Comparison of ENCODE assay signal across 24 cellular contexts in genomic region chr2:73034661-73035374, GRCh38. TPM values are rescaled to one million over a fixed set of nuclear protein-coding genes. Genes with fewer than 3 reads are reported as not detected.
DNase-seq lines count a peak whose midpoint lies in the region; ATAC-seq and TF ChIP-seq lines count a peak whose summit lies in the region.
"Had no signal": no experiment of that assay in that cellular context is flagged by ENCODE, and none has a peak within 500 bp of the region (broad histone marks: within the 10 kb centered on the region; RNA-seq: fewer than 3 reads in every experiment).

No MANE protein-coding gene starts in this region.

- H3K4me3 ChIP-seq in dorsolateral prefrontal cortex (no peak overlapping the region), neuronal stem cell (ENCODE audit: low read length in 2 of 2) (no peak overlapping the region)
- H3K4me3 ChIP-seq: body of pancreas, esophagus squamous epithelium, GM23338 had no signal

- no peak overlapping the region for H2BK120ac ChIP-seq in neuronal stem cell (ENCODE audit: low read depth, low read length)

- no peak overlapping the region for H3K4me3 Mint-ChIP-seq in activated T-cell treated with anti-CD3 and anti-CD28 coated beads, Interleukin-2, amount 50 U/mL, for 72 hours
- H3K4me3 Mint-ChIP-seq in stimulated activated naive B cell treated with anti-CD40 and anti-IgM and Interleukin-4, amounts not matched to agents 10 μg/mL and 1 μg/mL and 100 μg/mL, for 72 hours = no peak overlapping the region
- H3K4me3 Mint-ChIP-seq: activated naive CD8-positive, alpha-beta T cell treated with anti-CD3 and anti-CD28 coated beads, Interleukin-2, amount 10 ng/mL, durations not matched to agents 7 days and 5 days; CD4-positive, alpha-beta T cell; GM23338; T-helper 1 cell treated with Interleukin-12 subunit alpha and Interleukin-12 subunit beta and Interleukin-4 antibody, amounts not matched to agents 30 μg/mL and 1 μg/mL, for 36 hours; type B pancreatic cell had no signal

- H3K27ac ChIP-seq in dorsolateral prefrontal cortex (peak overlapping the region in 32 of 59 donors; percentile 0 to 71 (median 44)), neuronal stem cell (replicated peaks; ENCODE audit: low read length) (no peak overlapping the region)
- H3K27ac ChIP-seq: body of pancreas, esophagus squamous epithelium, WERI-Rb-1 had no signal

- no peak overlapping the region for H4K91ac ChIP-seq in neuronal stem cell (ENCODE audit: low read depth, low read length, poor library complexity)

- no peak overlapping the region for H2BK5ac ChIP-seq in neuronal stem cell (ENCODE audit: low read length)

- H3K9ac ChIP-seq in neuronal stem cell (ENCODE audit: low read depth, low read length, poor library complexity) = peak overlapping the region; percentile 68

- H3K4me2 ChIP-seq in neuronal stem cell (ENCODE audit: insufficient read depth, low read length, poor library complexity, severe bottlenecking) = no peak overlapping the region
- H3K4me2 ChIP-seq: GM23338 had no signal

- H3K36me3 ChIP-seq in neuronal stem cell (replicated peaks in 1 of 2; ENCODE audit: control insufficient read depth in 2 of 2, insufficient read depth in 2 of 2, low read length in 2 of 2) = peaks cover 0 to 4% of the 10 kb centered on the region in 2 donors
- H3K36me3 ChIP-seq: WERI-Rb-1 had no signal

- H2AK5ac ChIP-seq in neuronal stem cell (ENCODE audit: low read depth, low read length) = no peak overlapping the region

- DNase-seq in GF-D8 (lab: John Stamatoyannopoulos, UW) (peak; percentile 96), NOMO-1 treated with DMSO at 0.1 percent for 48 hours (lab: John Stamatoyannopoulos, UW; ENCODE audit: unreplicated experiment) (peak; percentile 95), dorsolateral prefrontal cortex (no peak), neuronal stem cell (ENCODE audit: low spot score) (no peak), NCI-H345 (lab: John Stamatoyannopoulos, UW) (no peak)
- DNase-seq in activated T-cell treated with anti-CD3 and anti-CD28 coated beads, Interleukin-2, amount 50 U/mL, for 72 hours = no peak
- DNase-seq in stimulated activated naive B cell treated with anti-CD40 and anti-IgM and Interleukin-4, amounts not matched to agents 10 μg/mL and 1 μg/mL and 100 μg/mL, for 72 hours = no peak
- DNase-seq: activated CD4-positive, alpha-beta T cell treated with anti-CD3 and anti-CD28 coated beads, Interleukin-2, amount 50 U/mL, for 48 hours; activated effector memory CD4-positive, alpha-beta T cell treated with Interleukin-2 at 50 U/mL for 16 hours; activated naive CD8-positive, alpha-beta T cell treated with anti-CD3 and anti-CD28 coated beads, Interleukin-2, amount 10 ng/mL, durations not matched to agents 7 days and 5 days; CD4-positive, alpha-beta T cell; DMS 273 treated with DMSO at 0.1 percent for 48 hours; esophagus squamous epithelium; mammary epithelial cell; NCI-H2171; NCI-H526 treated with DMSO at 0.1 percent for 48 hours; occipital lobe; SHP77 treated with DMSO at 0.1 percent for 48 hours; stimulated activated CD4-positive, alpha-beta T cell treated with anti-CD3 and anti-CD28 coated beads, Interleukin-12 subunit alpha, Interleukin-12 subunit beta, amount 100 ng/mL, for 4 hours; WERI-Rb-1 had no signal

- TF ChIP-seq CTCF in dorsolateral prefrontal cortex (IDR thresholded peaks at IDR 0.05 in 54 of 56, conservative IDR thresholded peaks at IDR 0.05 in 2 of 56; ENCODE audit: low read depth in 1 of 56, partially characterized antibody in 56 of 56) = no peak

- no CpG with 5 or more reads among the region's 7 CpGs for WGBS in neuronal stem cell (ENCODE audit: extremely low coverage in 2 of 2, insufficient read length in 2 of 2, insufficient replicate concordance in 1 of 2), 2 donors

- peaks cover 0 to 8% of the 10 kb centered on the region in 2 donors for H3K4me1 ChIP-seq in neuronal stem cell (ENCODE audit: control insufficient read depth in 2 of 2, insufficient read depth in 1 of 2, low read depth in 1 of 2, low read length in 2 of 2)
- H3K4me1 ChIP-seq: esophagus squamous epithelium had no signal

- H3K18ac ChIP-seq in neuronal stem cell (ENCODE audit: low read length) = no peak overlapping the region

- H2BK12ac ChIP-seq in neuronal stem cell (ENCODE audit: low read length) = no peak overlapping the region

- H3K4ac ChIP-seq in neuronal stem cell (ENCODE audit: low read length) = no peak overlapping the region

- no peak overlapping the region for H3K14ac ChIP-seq in neuronal stem cell (ENCODE audit: low read length)

- no peaks in the 10 kb centered on the region for H3K9me3 ChIP-seq in neuronal stem cell (replicated peaks in 1 of 2; ENCODE audit: control insufficient read depth in 2 of 2, insufficient read depth in 1 of 2, low read depth in 1 of 2, low read length in 2 of 2)
- H3K9me3 ChIP-seq: body of pancreas, esophagus squamous epithelium had no signal

- no peaks in the 10 kb centered on the region for H3K79me1 ChIP-seq in neuronal stem cell (ENCODE audit: low read depth, low read length)

- no peak overlapping the region for H4K8ac ChIP-seq in neuronal stem cell (ENCODE audit: low read depth, low read length)

- no peak overlapping the region for H3K23ac ChIP-seq in neuronal stem cell (ENCODE audit: low read depth, low read length, poor library complexity)

- H3K27me3 ChIP-seq in dorsolateral prefrontal cortex (no peaks in the 10 kb centered on the region), neuronal stem cell (ENCODE audit: control insufficient read depth in 3 of 3, insufficient read depth in 3 of 3, low read depth in 1 of 3, low read length in 3 of 3) (no peaks in the 10 kb centered on the region)
- H3K27me3 ChIP-seq: body of pancreas, esophagus squamous epithelium had no signal

- H2BK15ac ChIP-seq in neuronal stem cell (ENCODE audit: low read length) = no peak overlapping the region

- H3K36me3 Mint-ChIP-seq in activated T-cell treated with anti-CD3 and anti-CD28 coated beads, Interleukin-2, amount 50 U/mL, for 72 hours (ENCODE audit: insufficient read depth in 2 of 2) = no peaks in the 10 kb centered on the region
- H3K36me3 Mint-ChIP-seq in stimulated activated naive B cell treated with anti-CD40 and anti-IgM and Interleukin-4, amounts not matched to agents 10 μg/mL and 1 μg/mL and 100 μg/mL, for 72 hours = peaks cover 4 to 25% of the 10 kb centered on the region in 2 donors
- H3K36me3 Mint-ChIP-seq: activated naive CD8-positive, alpha-beta T cell treated with anti-CD3 and anti-CD28 coated beads, Interleukin-2, amount 10 ng/mL, durations not matched to agents 7 days and 5 days had no signal

- ATAC-seq in activated T-cell treated with anti-CD3 and anti-CD28 coated beads, Interleukin-2, amount 50 U/mL, for 72 hours (replicated peaks in 1 of 2) = no peak
- no peak for ATAC-seq in stimulated activated naive B cell treated with anti-CD40 and anti-IgM and Interleukin-4, amounts not matched to agents 10 μg/mL and 1 μg/mL and 100 μg/mL, for 72 hours (replicated peaks)
- ATAC-seq: body of pancreas had no signal

- peaks cover 4% of the 10 kb centered on the region for H3K4me1 Mint-ChIP-seq in activated T-cell treated with anti-CD3 and anti-CD28 coated beads, Interleukin-2, amount 50 U/mL, for 72 hours (ENCODE audit: low read depth)
- H3K4me1 Mint-ChIP-seq in stimulated activated naive B cell treated with anti-CD40 and anti-IgM and Interleukin-4, amounts not matched to agents 10 μg/mL and 1 μg/mL and 100 μg/mL, for 72 hours = peaks cover 8 to 12% of the 10 kb centered on the region in 2 donors
- H3K4me1 Mint-ChIP-seq: activated naive CD8-positive, alpha-beta T cell treated with anti-CD3 and anti-CD28 coated beads, Interleukin-2, amount 10 ng/mL, durations not matched to agents 7 days and 5 days had no signal

- H3K27me3 Mint-ChIP-seq in activated T-cell treated with anti-CD3 and anti-CD28 coated beads, Interleukin-2, amount 50 U/mL, for 72 hours (ENCODE audit: low read depth) = no peaks in the 10 kb centered on the region
- H3K27me3 Mint-ChIP-seq in stimulated activated naive B cell treated with anti-CD40 and anti-IgM and Interleukin-4, amounts not matched to agents 10 μg/mL and 1 μg/mL and 100 μg/mL, for 72 hours = no peaks in the 10 kb centered on the region
- H3K27me3 Mint-ChIP-seq: activated naive CD8-positive, alpha-beta T cell treated with anti-CD3 and anti-CD28 coated beads, Interleukin-2, amount 10 ng/mL, durations not matched to agents 7 days and 5 days; CD4-positive, alpha-beta T cell; type B pancreatic cell had no signal

- no peaks in the 10 kb centered on the region for H3K9me3 Mint-ChIP-seq in activated T-cell treated with anti-CD3 and anti-CD28 coated beads, Interleukin-2, amount 50 U/mL, for 72 hours
- peaks cover 0 to 2% of the 10 kb centered on the region in 2 donors for H3K9me3 Mint-ChIP-seq in stimulated activated naive B cell treated with anti-CD40 and anti-IgM and Interleukin-4, amounts not matched to agents 10 μg/mL and 1 μg/mL and 100 μg/mL, for 72 hours
- H3K9me3 Mint-ChIP-seq: activated naive CD8-positive, alpha-beta T cell treated with anti-CD3 and anti-CD28 coated beads, Interleukin-2, amount 10 ng/mL, durations not matched to agents 7 days and 5 days; CD4-positive, alpha-beta T cell; GM23338; T-helper 1 cell treated with Interleukin-12 subunit alpha and Interleukin-12 subunit beta and Interleukin-4 antibody, amounts not matched to agents 30 μg/mL and 1 μg/mL, for 36 hours; type B pancreatic cell had no signal

- no peak overlapping the region for H3K27ac Mint-ChIP-seq in activated T-cell treated with anti-CD3 and anti-CD28 coated beads, Interleukin-2, amount 50 U/mL, for 72 hours
- H3K27ac Mint-ChIP-seq in stimulated activated naive B cell treated with anti-CD40 and anti-IgM and Interleukin-4, amounts not matched to agents 10 μg/mL and 1 μg/mL and 100 μg/mL, for 72 hours = no peak overlapping the region
- H3K27ac Mint-ChIP-seq: activated naive CD8-positive, alpha-beta T cell treated with anti-CD3 and anti-CD28 coated beads, Interleukin-2, amount 10 ng/mL, durations not matched to agents 7 days and 5 days; CD4-positive, alpha-beta T cell; T-helper 1 cell treated with Interleukin-12 subunit alpha and Interleukin-12 subunit beta and Interleukin-4 antibody, amounts not matched to agents 30 μg/mL and 1 μg/mL, for 36 hours; type B pancreatic cell had no signal

- no peak overlapping the region for H2AFZ ChIP-seq in neuronal stem cell (ENCODE audit: low read length)
- H2AFZ ChIP-seq: GM23338 had no signal

- intact Hi-C loops in dorsolateral prefrontal cortex (cut with DNase I) = no loop called here

RNA-seq across cellular contexts. Expression of gene SFXN5, which starts 36.7 kb away (rescaled TPM):
- total RNA-seq in dorsolateral prefrontal cortex = 100 to 1,000 TPM in 119 of 120 experiments, 10 to 100 TPM in 1; 82.7 to 370 (median 148) TPM
- 2.9 TPM for polyA plus RNA-seq in neuronal stem cell (2013, experiment 1 of 2)
- polyA plus RNA-seq in neuronal stem cell (2013, experiment 2 of 2) = 3.1 TPM
- total RNA-seq in activated T-cell treated with anti-CD3 and anti-CD28 coated beads, Interleukin-2, amount 50 U/mL, for 72 hours = 10 to 100 TPM in 1 of 2 donors, 1 to 10 TPM in 1; 9.1 to 10.1 TPM

Comparison
In these comparisons a context has a peak if more than half of its experiments do, and no peak if none do; other contexts are left out.
1. DNase-seq: peak in GF-D8 (single experiment) and NOMO-1 treated with DMSO at 0.1 percent for 48 hours (single experiment); none in dorsolateral prefrontal cortex (0 of 10), neuronal stem cell (single experiment), activated T-cell treated with anti-CD3 and anti-CD28 coated beads, Interleukin-2, amount 50 U/mL, for 72 hours (0 of 2), NCI-H345 (single experiment) and stimulated activated naive B cell treated with anti-CD40 and anti-IgM and Interleukin-4, amounts not matched to agents 10 μg/mL and 1 μg/mL and 100 μg/mL, for 72 hours (single experiment).
2. RNA of gene SFXN5, which starts 36.7 kb away (total RNA-seq): 82.7 to 370 TPM in dorsolateral prefrontal cortex; 9.1 to 10.1 TPM in activated T-cell treated with anti-CD3 and anti-CD28 coated beads, Interleukin-2, amount 50 U/mL, for 72 hours; every median in the first group is over 4 times any median in the second.